ENCODE assay signal across 18 cellular contexts in genomic region chr14:55662757-55663156, GRCh38.
DNase-seq lines count a peak whose midpoint lies in the region; ATAC-seq, FAIRE-seq and TF ChIP-seq lines count a peak whose summit lies in the region.
"Had no signal": no experiment of that assay in that cellular context is flagged by ENCODE, and none has a peak within 500 bp of the region (broad histone marks: within the 10 kb centered on the region; RNA-seq: fewer than 3 reads in every experiment).

No MANE protein-coding gene starts in this region.

- H3K27ac ChIP-seq in right atrium auricular region (peak overlapping the region in 1 of 2 donors; percentile 22), small intestine (ENCODE audit: low read depth in 1 of 2, low read length in 1 of 2) (no peak overlapping the region), testis (no peak overlapping the region)
- H3K27ac ChIP-seq: BLaER1 had no signal

- intact Hi-C loops in Right ventricle myocardium inferior (cut with DNase I), result loop anchor here (5.0 to 10.0 kb wide), 2 partner anchors 75 to 218 kb away; partner anchors contain the start of gene TBPL2
- intact Hi-C loops in left ventricle myocardium superior (cut with micrococcal nuclease), result no loop called here
- intact Hi-C loops in testis (cut with DNase I; ENCODE audit: low total_unique reads), result no loop called here

- ATAC-seq in Right ventricle myocardium inferior (peak; percentile 64), left ventricle myocardium superior (peak; percentile 87)
- ATAC-seq: HepG2 had no signal

- no peaks in the 10 kb centered on the region for H3K9me3 ChIP-seq in right atrium auricular region
- H3K9me3 ChIP-seq in small intestine (ENCODE audit: control insufficient read depth, low read depth), result no peaks in the 10 kb centered on the region
- no peaks in the 10 kb centered on the region for H3K9me3 ChIP-seq in testis
- H3K9me3 ChIP-seq: BLaER1, HAP-1 had no signal

- TF ChIP-seq CTCF in right atrium auricular region (IDR thresholded peaks at IDR 0.05), result no peak
- no peak for TF ChIP-seq CTCF in testis (IDR thresholded peaks at IDR 0.05)

- TF ChIP-seq POLR2A in erythroblast (IDR thresholded peaks at IDR 0.05; ENCODE audit: low read length) (peak; percentile 43), testis (IDR thresholded peaks at IDR 0.05) (no peak)

- DNase-seq in Right ventricle myocardium inferior (ENCODE audit: missing footprints), result no peak
- no peak for DNase-seq in right atrium auricular region (ENCODE audit: low spot score)
- DNase-seq in erythroblast (lab: John Stamatoyannopoulos, UW), result peak; percentile 38 to 62
- no peak for DNase-seq in left ventricle myocardium superior
- DNase-seq in small intestine, result peak; percentile 73
- DNase-seq in testis, result no peak
- DNase-seq in NCI-H526 treated with DMSO at 0.1 percent for 48 hours (lab: John Stamatoyannopoulos, UW), result no peak
- DNase-seq in epidermal melanocyte (ENCODE audit: insufficient read length, low spot score), result no peak
- DNase-seq: 8988T, AML-193, Calu3, DMS 273 treated with DMSO at 0.1 percent for 48 hours, DMS79 had no signal

- H3K27me3 ChIP-seq in right atrium auricular region, result no peaks in the 10 kb centered on the region
- no peaks in the 10 kb centered on the region for H3K27me3 ChIP-seq in small intestine (ENCODE audit: control insufficient read depth in 2 of 2, insufficient read depth in 2 of 2, low read length in 2 of 2)
- no peaks in the 10 kb centered on the region for H3K27me3 ChIP-seq in testis
- H3K27me3 ChIP-seq: BLaER1 had no signal

- H3K4me1 ChIP-seq in right atrium auricular region, result no peaks in the 10 kb centered on the region
- H3K4me1 ChIP-seq in small intestine (ENCODE audit: control insufficient read depth in 2 of 2, insufficient read depth in 1 of 2, low read depth in 1 of 2, low read length in 1 of 2), result no peaks in the 10 kb centered on the region
- no peaks in the 10 kb centered on the region for H3K4me1 ChIP-seq in testis

- H3K4me3 ChIP-seq in right atrium auricular region, result no peak overlapping the region
- no peak overlapping the region for H3K4me3 ChIP-seq in small intestine (ENCODE audit: low read depth in 1 of 2, low read length in 2 of 2)
- H3K4me3 ChIP-seq in testis, result no peak overlapping the region
- H3K4me3 ChIP-seq: BLaER1, HAP-1 had no signal

- 48 to 80% (median 53%) methylated on average over 5 of the region's 5 CpGs for WGBS in small intestine, 3 donors
- WGBS in testis, 2 donors, result 84 to 87% methylated on average over 5 of the region's 5 CpGs

- peaks cover 35% of the 10 kb centered on the region for H3K36me3 ChIP-seq in right atrium auricular region
- H3K36me3 ChIP-seq in small intestine (ENCODE audit: control insufficient read depth in 2 of 2, insufficient read depth in 2 of 2, low read length in 2 of 2), result peaks cover 0 to 2% of the 10 kb centered on the region in 2 donors
- no peaks in the 10 kb centered on the region for H3K36me3 ChIP-seq in testis (ENCODE audit: low read depth, missing control alignments)

- no peak for FAIRE-seq in small intestine (lab: Jason Lieb, UNC)
- FAIRE-seq: GM19239, H1, HepG2 had no signal

Comparison
In these comparisons a context has a peak if more than half of its experiments do, and no peak if none do; other contexts are left out.
1. DNase-seq: peak in erythroblast (2 of 2) and small intestine (single experiment); none in Right ventricle myocardium inferior (single experiment), right atrium auricular region (single experiment), left ventricle myocardium superior (single experiment), testis (single experiment), NCI-H526 treated with DMSO at 0.1 percent for 48 hours (single experiment) and epidermal melanocyte (single experiment).